In the genomic region with DNA sequence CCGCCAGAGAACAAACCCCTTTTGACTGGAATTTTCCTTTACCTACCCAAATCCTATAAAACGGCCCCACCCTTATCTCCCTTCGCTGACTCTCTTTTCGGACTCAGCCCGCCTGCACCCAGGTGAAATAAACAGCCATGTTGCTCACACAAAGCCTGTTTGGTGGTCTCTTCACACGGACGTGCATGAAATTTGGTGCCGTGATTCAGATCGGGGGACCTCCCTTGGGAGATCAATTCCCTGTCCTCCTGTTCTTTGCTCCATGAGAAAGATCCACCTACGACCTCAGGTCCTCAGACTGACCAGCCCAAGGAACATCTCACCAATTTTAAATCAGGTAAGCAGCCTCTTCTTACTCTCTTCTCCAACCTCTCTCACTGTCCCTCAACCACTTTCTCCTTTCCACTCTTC, we compare ENCODE assay signal across 7 cellular contexts.
DNase-seq lines count a peak whose midpoint lies in the region; FAIRE-seq and TF ChIP-seq lines count a peak whose summit lies in the region.
"Not testable (repeated sequence)": the region's sequence is repeated elsewhere in the genome, so short reads cannot be mapped to it uniquely, and the experiment has no call there.

No MANE protein-coding gene starts in this region.

- not testable (repeated sequence) for H3T11ph ChIP-seq in H9 (ENCODE audit: low read length)

- H3K36me3 ChIP-seq in HUES6 (ENCODE audit: control insufficient read depth, insufficient read depth, low read length): peaks cover 29% of the 10 kb centered on the region
- H3K36me3 ChIP-seq in astrocyte (ENCODE audit: insufficient read depth, low read length): not testable (repeated sequence)
- peaks cover 24% of the 10 kb centered on the region for H3K36me3 ChIP-seq in iPS-20b (ENCODE audit: insufficient read depth, low read depth, low read length)

- H3K14ac ChIP-seq in H9 (ENCODE audit: insufficient read depth, low read length): not testable (repeated sequence)

- H2BK20ac ChIP-seq in H9 (ENCODE audit: low read depth, low read length, poor library complexity, severe bottlenecking): not testable (repeated sequence)

- H4K91ac ChIP-seq in H9 (ENCODE audit: insufficient read length, low read depth, low read length): not testable (repeated sequence)

- not testable (repeated sequence) for H3K9me3 ChIP-seq in H9 (ENCODE audit: control insufficient read depth, low read depth, low read length); HUES6 (ENCODE audit: control insufficient read depth, insufficient read depth, low read depth, low read length); astrocyte (ENCODE audit: insufficient read depth, low read depth, low read length); iPS-20b (ENCODE audit: insufficient read depth, low read depth, low read length)

- H3K4ac ChIP-seq in H9 (ENCODE audit: low read depth, low read length): not testable (repeated sequence)

- WGBS in H9 (ENCODE audit: extremely low coverage, insufficient read length, low lambda C conversion rate): no CpG with 5 or more reads among the region's 10 CpGs

- H3K79me1 ChIP-seq in H9 (ENCODE audit: insufficient read depth, low read depth, low read length, poor library complexity, severe bottlenecking): not testable (repeated sequence)

- not testable (repeated sequence) for H2AFZ ChIP-seq in H9 (ENCODE audit: low read length); astrocyte (ENCODE audit: low read depth, low read length)

- H2BK5ac ChIP-seq in H9 (ENCODE audit: insufficient read length, low read length): not testable (repeated sequence)

- not testable (repeated sequence) for H3K56ac ChIP-seq in H9 (ENCODE audit: insufficient read length, low read depth, low read length)

- peak overlapping the region; percentile 97 to 98 for H3K4me3 Mint-ChIP-seq in H9
- peak overlapping the region; percentile 73 for H3K4me3 Mint-ChIP-seq in astrocyte (ENCODE audit: unreplicated experiment)
- H3K4me3 Mint-ChIP-seq in endothelial cell (ENCODE audit: unreplicated experiment): peak overlapping the region; percentile 88
- peak overlapping the region; percentile 20 for H3K4me3 Mint-ChIP-seq in progenitor cell of endocrine pancreas (ENCODE audit: low read depth)

- H4K5ac ChIP-seq in H9 (ENCODE audit: insufficient read length, low read depth, low read length): not testable (repeated sequence)

- H3K27ac Mint-ChIP-seq in H9: peak overlapping the region; percentile 99 to 100 (median 99)
- H3K27ac Mint-ChIP-seq in astrocyte (ENCODE audit: unreplicated experiment): peak overlapping the region; percentile 85
- H3K27ac Mint-ChIP-seq in endothelial cell (ENCODE audit: unreplicated experiment); progenitor cell of endocrine pancreas: not testable (repeated sequence)

- not testable (repeated sequence) for TF ChIP-seq CTCF in H9 (conservative IDR thresholded peaks at IDR 0.05); astrocyte (IDR thresholded peaks at IDR 0.05; ENCODE audit: insufficient read depth, low read depth, low read length); endothelial cell (IDR thresholded peaks at IDR 0.05; ENCODE audit: unreplicated experiment); progenitor cell of endocrine pancreas (IDR thresholded peaks at IDR 0.05; ENCODE audit: unreplicated experiment)

- peak overlapping the region; percentile 21 for H3K4me2 ChIP-seq in H9 (ENCODE audit: insufficient read depth, insufficient read length, low read length)
- H3K4me2 ChIP-seq in astrocyte (ENCODE audit: low read length): not testable (repeated sequence)

- not testable (repeated sequence) for H3K23ac ChIP-seq in H9 (ENCODE audit: insufficient read length, low read depth, low read length)

- not testable (repeated sequence) for H2BK120ac ChIP-seq in H9 (ENCODE audit: low read depth, low read length, poor library complexity, severe bottlenecking)

- peaks cover 10% of the 10 kb centered on the region; the same call in 1 of the 2 replicates for H3K79me2 ChIP-seq in H9 (ENCODE audit: insufficient read depth, low read length)
- not testable (repeated sequence) for H3K79me2 ChIP-seq in astrocyte (ENCODE audit: insufficient read depth, low read length)

- peak overlapping the region; percentile 92 for H3K4me3 ChIP-seq in HUES6 (ENCODE audit: low read depth, low read length)
- not testable (repeated sequence) for H3K4me3 ChIP-seq in astrocyte (ENCODE audit: insufficient read depth, low read depth, low read length)
- H3K4me3 ChIP-seq in iPS-11a (ENCODE audit: low read depth, low read length): peak overlapping the region; percentile 74
- H3K4me3 ChIP-seq in iPS-20b (ENCODE audit: low read length): peak overlapping the region; percentile 88

- peak overlapping the region; percentile 85 for H3K27ac ChIP-seq in H9 (ENCODE audit: insufficient read length, low read depth, low read length)
- peak overlapping the region; percentile 98 for H3K27ac ChIP-seq in HUES6 (ENCODE audit: low read depth, low read length)
- not testable (repeated sequence) for H3K27ac ChIP-seq in astrocyte (ENCODE audit: low read depth, low read length)
- peak overlapping the region; percentile 57 for H3K27ac ChIP-seq in iPS-20b (ENCODE audit: low read length)

- H3K18ac ChIP-seq in H9 (ENCODE audit: insufficient read length, low read depth, low read length): not testable (repeated sequence)

- peak overlapping the region; percentile 97 for H3K9ac ChIP-seq in H9 (ENCODE audit: extremely low read depth, insufficient read length, low read length)
- peak overlapping the region; percentile 100 for H3K9ac ChIP-seq in HUES6 (ENCODE audit: low read length)
- not testable (repeated sequence) for H3K9ac ChIP-seq in astrocyte (ENCODE audit: low read length)
- H3K9ac ChIP-seq in iPS-20b (ENCODE audit: low read depth, low read length): peak overlapping the region; percentile 96

- not testable (repeated sequence) for DNase-seq in H9; astrocyte (ENCODE audit: low read depth); endothelial cell (ENCODE audit: low spot score); progenitor cell of endocrine pancreas (ENCODE audit: low spot score, unreplicated experiment)

- H3K9me3 Mint-ChIP-seq in H9: peaks cover 10 to 16% of the 10 kb centered on the region in 2 experiments
- H3K9me3 Mint-ChIP-seq in astrocyte (ENCODE audit: unreplicated experiment); endothelial cell (ENCODE audit: unreplicated experiment); progenitor cell of endocrine pancreas (ENCODE audit: low read depth): not testable (repeated sequence)

- H3K4me1 ChIP-seq in H9 (ENCODE audit: insufficient read depth, low read length); astrocyte (ENCODE audit: insufficient read depth, low read length): not testable (repeated sequence)
- peaks cover 34% of the 10 kb centered on the region for H3K4me1 ChIP-seq in HUES6 (ENCODE audit: control insufficient read depth, insufficient read depth, low read length)
- peaks cover 25% of the 10 kb centered on the region for H3K4me1 ChIP-seq in iPS-20b (ENCODE audit: insufficient read depth, low read length)

- peaks cover 42 to 56% of the 10 kb centered on the region in 2 experiments for H3K4me1 Mint-ChIP-seq in H9
- H3K4me1 Mint-ChIP-seq in astrocyte (ENCODE audit: low read depth, unreplicated experiment): peaks cover 24% of the 10 kb centered on the region
- H3K4me1 Mint-ChIP-seq in endothelial cell (ENCODE audit: unreplicated experiment): peaks cover 23% of the 10 kb centered on the region
- not testable (repeated sequence) for H3K4me1 Mint-ChIP-seq in progenitor cell of endocrine pancreas (ENCODE audit: low read depth)

- not testable (repeated sequence) for H3K23me2 ChIP-seq in H9 (ENCODE audit: insufficient read length, low read depth, low read length, poor library complexity, severe bottlenecking)

- not testable (repeated sequence) for H2BK12ac ChIP-seq in H9 (ENCODE audit: insufficient read length, low read depth, low read length)

- H3K36me3 Mint-ChIP-seq in H9 (ENCODE audit: insufficient read depth in 1 of 3, low read depth in 3 of 3): peaks cover 48 to 53% (median 49%) of the 10 kb centered on the region in 3 experiments
- H3K36me3 Mint-ChIP-seq in astrocyte (ENCODE audit: low read depth, unreplicated experiment); endothelial cell (ENCODE audit: low read depth, unreplicated experiment); progenitor cell of endocrine pancreas (ENCODE audit: insufficient read depth): not testable (repeated sequence)

- not testable (repeated sequence) for H4K8ac ChIP-seq in H9 (replicated peaks; ENCODE audit: insufficient read length, low read depth, low read length)

- H2AK5ac ChIP-seq in H9 (ENCODE audit: insufficient read length, low read length): not testable (repeated sequence)

- H2BK15ac ChIP-seq in H9 (ENCODE audit: low read depth, low read length): not testable (repeated sequence)

- H3K27me3 Mint-ChIP-seq in H9 (ENCODE audit: low read depth); astrocyte (ENCODE audit: low read depth, unreplicated experiment): not testable (repeated sequence)
- H3K27me3 Mint-ChIP-seq in endothelial cell (ENCODE audit: unreplicated experiment) (peaks cover 10% of the 10 kb centered on the region), progenitor cell of endocrine pancreas (peaks cover 29% of the 10 kb centered on the region)

- not testable (repeated sequence) for H3K27me3 ChIP-seq in H9 (ENCODE audit: insufficient read depth, low read length); HUES6 (ENCODE audit: control insufficient read depth, insufficient read depth, low read length); astrocyte (ENCODE audit: insufficient read depth, low read length); iPS-20b (ENCODE audit: insufficient read depth, low read length)

- not testable (repeated sequence) for H4K20me1 ChIP-seq in H9 (ENCODE audit: control insufficient read depth, insufficient read depth, insufficient read length); astrocyte (ENCODE audit: insufficient read depth, low read length)

- not testable (repeated sequence) for FAIRE-seq in astrocyte (lab: Jason Lieb, UNC)

Comparison
In these comparisons a context has a peak if more than half of its experiments do, and no peak if none do; other contexts are left out.
1. H3K4me3 Mint-ChIP-seq: peak in every context shown above with its lines; median percentile 98 in H9; 88 in endothelial cell; 73 in astrocyte; 20 in progenitor cell of endocrine pancreas.